Comparison of ENCODE assay signal across 17 cellular contexts in genomic region chr11:923691-924405, GRCh38. TPM values are rescaled to one million over a fixed set of nuclear protein-coding genes. Genes with fewer than 3 reads are reported as not detected.
DNase-seq lines count a peak whose midpoint lies in the region; TF ChIP-seq lines count a peak whose summit lies in the region.
"Had no signal": no experiment of that assay in that cellular context is flagged by ENCODE, and none has a peak within 500 bp of the region (broad histone marks: within the 10 kb centered on the region; RNA-seq: fewer than 3 reads in every experiment).

No MANE protein-coding gene starts in this region.

- peak overlapping the region in 49 of 59 donors; percentile 3 to 92 (median 79) for H3K27ac ChIP-seq in dorsolateral prefrontal cortex

- no peaks in the 10 kb centered on the region for H3K27me3 ChIP-seq in dorsolateral prefrontal cortex
- H3K27me3 ChIP-seq: tibial nerve had no signal

- no peak for TF ChIP-seq POLR2A in lower leg skin (IDR thresholded peaks at IDR 0.05)

- H3K4me3 Mint-ChIP-seq in activated CD4-positive, alpha-beta T cell treated with anti-CD3 and anti-CD28 coated beads, Interleukin-2, amount 10 ng/mL, durations not matched to agents 7 days and 5 days, result peak overlapping the region; percentile 25
- peak overlapping the region; percentile 69 for H3K4me3 Mint-ChIP-seq in neural crest cell

- peaks cover 9% of the 10 kb centered on the region for H3K36me3 Mint-ChIP-seq in activated CD4-positive, alpha-beta T cell treated with anti-CD3 and anti-CD28 coated beads, Interleukin-2, amount 10 ng/mL, durations not matched to agents 7 days and 5 days (ENCODE audit: low read depth)
- no peaks in the 10 kb centered on the region for H3K36me3 Mint-ChIP-seq in neural crest cell (ENCODE audit: low read depth)

- CTCF ChIA-PET in activated CD4-positive, alpha-beta T cell treated with anti-CD3 and anti-CD28 coated beads, Interleukin-2, amount 10 ng/mL, durations not matched to agents 7 days and 5 days (lab: Charles Lee), result interaction anchor here (2.0 kb wide), 1 partner anchor 13 kb away, joined by 13 read pairs; the partner anchor contains the start of gene CHID1
- CTCF ChIA-PET in HEK293T (lab: Yijun Ruan, JAX), result no interaction called here

- H3K27me3 Mint-ChIP-seq in activated CD4-positive, alpha-beta T cell treated with anti-CD3 and anti-CD28 coated beads, Interleukin-2, amount 10 ng/mL, durations not matched to agents 7 days and 5 days, result no peaks in the 10 kb centered on the region
- H3K27me3 Mint-ChIP-seq in neural crest cell (ENCODE audit: low read depth), result no peaks in the 10 kb centered on the region

- intact Hi-C loops in dorsolateral prefrontal cortex (cut with DNase I) (loop anchor here (2.0 to 10.0 kb wide), 2 partner anchors 53 to 131 kb away; no protein-coding TSS in a partner anchor), lower leg skin (cut with DNase I; ENCODE audit: low total_unique reads) (loop anchor here (1.0 kb wide), 1 partner anchor 124 kb away; no protein-coding TSS in a partner anchor)

- no peak for TF ChIP-seq CTCF in dorsolateral prefrontal cortex (IDR thresholded peaks at IDR 0.05 in 54 of 56, conservative IDR thresholded peaks at IDR 0.05 in 2 of 56; ENCODE audit: low read depth in 1 of 56, partially characterized antibody in 56 of 56)
- no peak for TF ChIP-seq CTCF in neural crest cell (conservative IDR thresholded peaks at IDR 0.05)
- TF ChIP-seq CTCF in lower leg skin (IDR thresholded peaks at IDR 0.05), result no peak

- H3K4me1 Mint-ChIP-seq in activated CD4-positive, alpha-beta T cell treated with anti-CD3 and anti-CD28 coated beads, Interleukin-2, amount 10 ng/mL, durations not matched to agents 7 days and 5 days, result peaks cover 25% of the 10 kb centered on the region
- peaks cover 26% of the 10 kb centered on the region for H3K4me1 Mint-ChIP-seq in neural crest cell

- no peak overlapping the region for H3K27ac Mint-ChIP-seq in activated CD4-positive, alpha-beta T cell treated with anti-CD3 and anti-CD28 coated beads, Interleukin-2, amount 10 ng/mL, durations not matched to agents 7 days and 5 days
- no peak overlapping the region for H3K27ac Mint-ChIP-seq in neural crest cell (ENCODE audit: unreplicated experiment)

- POLR2A ChIA-PET in activated CD4-positive, alpha-beta T cell treated with anti-CD3 and anti-CD28 coated beads, Interleukin-2, amount 10 ng/mL, durations not matched to agents 7 days and 5 days (lab: Charles Lee), result no interaction called here
- POLR2A ChIA-PET in HEK293T (lab: Yijun Ruan, JAX), result interaction anchor here (0.6 to 1.8 kb wide), 3 partner anchors 12 to 266 kb away, joined by 3 to 6 read pairs (median 3); no protein-coding TSS in a partner anchor

- no peaks in the 10 kb centered on the region for H3K9me3 Mint-ChIP-seq in activated CD4-positive, alpha-beta T cell treated with anti-CD3 and anti-CD28 coated beads, Interleukin-2, amount 10 ng/mL, durations not matched to agents 7 days and 5 days
- no peaks in the 10 kb centered on the region for H3K9me3 Mint-ChIP-seq in neural crest cell

- DNase-seq in activated CD4-positive, alpha-beta T cell treated with anti-CD3 and anti-CD28 coated beads, Interleukin-2, amount 10 ng/mL, durations not matched to agents 7 days and 5 days, result no peak
- DNase-seq in activated CD4-positive, alpha-beta T cell treated with anti-CD3 and anti-CD28 coated beads for 48 hours, result no peak
- DNase-seq in GM04503 (ENCODE audit: low read depth) (peak; percentile 53), dorsolateral prefrontal cortex (no peak), neural crest cell (ENCODE audit: low read depth, low spot score) (no peak), NCI-H526 treated with DMSO at 0.1 percent for 48 hours (lab: John Stamatoyannopoulos, UW) (no peak), lower leg skin (ENCODE audit: low spot score in 2 of 2) (no peak), HEK293T (ENCODE audit: extremely low spot score) (no peak)
- DNase-seq: 8988T; activated CD4-positive, CD25-positive, alpha-beta regulatory T cell; activated CD8-positive, alpha-beta memory T cell treated with anti-CD3 and anti-CD28 coated beads, Interleukin-2, amount 50 U/mL, for 4 hours; GOT3; MV-4-11; NCI-H774; RPMI8226; stimulated activated CD4-positive, alpha-beta T cell treated with anti-CD3 and anti-CD28 coated beads, Interleukin-4, amount 100 ng/mL, for 4 hours had no signal

- WGBS in lower leg skin, 2 donors, result 79 to 83% methylated on average over 19 of the region's 19 CpGs

- H3K4me3 ChIP-seq in dorsolateral prefrontal cortex, result no peak overlapping the region
- no peak overlapping the region for H3K4me3 ChIP-seq in lower leg skin (ENCODE audit: low read depth, poor library complexity, severe bottlenecking)
- H3K4me3 ChIP-seq: tibial nerve had no signal

TF ChIP-seq in HEK293T, 16 proteins besides CTCF, POLR2A, EP300 and RAD21:
- TF ChIP-seq FOXK2 (IDR thresholded peaks at IDR 0.05) (no peak), ELF4 (IDR thresholded peaks at IDR 0.05) (no peak), PKNOX1 (IDR thresholded peaks at IDR 0.05) (no peak), TARDBP (IDR thresholded peaks at IDR 0.05) (no peak), SUZ12 (IDR thresholded peaks at IDR 0.05) (no peak), CTBP1 (IDR thresholded peaks at IDR 0.05; ENCODE audit: borderline replicate concordance) (no peak), LEF1 (IDR thresholded peaks at IDR 0.05; ENCODE audit: borderline replicate concordance) (no peak), FOXA1 (IDR thresholded peaks at IDR 0.05) (no peak), SP1 (IDR thresholded peaks at IDR 0.05) (no peak), L3MBTL2 (conservative IDR thresholded peaks at IDR 0.05) (no peak), ZNF384 (IDR thresholded peaks at IDR 0.05) (no peak), ARNT (IDR thresholded peaks at IDR 0.05) (no peak), BHLHE40 (IDR thresholded peaks at IDR 0.05; ENCODE audit: borderline replicate concordance) (no peak), HDGF (IDR thresholded peaks at IDR 0.05; ENCODE audit: borderline replicate concordance) (no peak)

RNA-seq across cellular contexts. Expression of gene AP2A2, which starts 1.8 kb away (rescaled TPM):
- total RNA-seq in activated CD4-positive, alpha-beta T cell treated with anti-CD3 and anti-CD28 coated beads, Interleukin-2, amount 10 ng/mL, durations not matched to agents 7 days and 5 days, result 10 to 100 TPM; 60.1 to 66.7 TPM
- total RNA-seq in dorsolateral prefrontal cortex (100 to 1,000 TPM in 119 of 120 experiments, 10 to 100 TPM in 1; 90.2 to 214 (median 158) TPM), neural crest cell (75.5 and 78.1 TPM in 2 replicates), lower leg skin (10 to 100 TPM; 33.6 to 76.6 (median 46.4) TPM)

RNA-seq across cellular contexts. Expression of gene CHID1, which starts 13.2 kb away (rescaled TPM):
- total RNA-seq in activated CD4-positive, alpha-beta T cell treated with anti-CD3 and anti-CD28 coated beads, Interleukin-2, amount 10 ng/mL, durations not matched to agents 7 days and 5 days, result 10 to 100 TPM; 42.6 to 45.5 TPM
- total RNA-seq in dorsolateral prefrontal cortex (10 to 100 TPM; 49.1 to 90.5 (median 68.9) TPM), neural crest cell (81.8 and 82.4 TPM in 2 replicates), lower leg skin (10 to 100 TPM; 35.5 to 59.4 (median 50.7) TPM)
